Comparison of ENCODE assay signal across 1 cellular context in the genomic region with DNA sequence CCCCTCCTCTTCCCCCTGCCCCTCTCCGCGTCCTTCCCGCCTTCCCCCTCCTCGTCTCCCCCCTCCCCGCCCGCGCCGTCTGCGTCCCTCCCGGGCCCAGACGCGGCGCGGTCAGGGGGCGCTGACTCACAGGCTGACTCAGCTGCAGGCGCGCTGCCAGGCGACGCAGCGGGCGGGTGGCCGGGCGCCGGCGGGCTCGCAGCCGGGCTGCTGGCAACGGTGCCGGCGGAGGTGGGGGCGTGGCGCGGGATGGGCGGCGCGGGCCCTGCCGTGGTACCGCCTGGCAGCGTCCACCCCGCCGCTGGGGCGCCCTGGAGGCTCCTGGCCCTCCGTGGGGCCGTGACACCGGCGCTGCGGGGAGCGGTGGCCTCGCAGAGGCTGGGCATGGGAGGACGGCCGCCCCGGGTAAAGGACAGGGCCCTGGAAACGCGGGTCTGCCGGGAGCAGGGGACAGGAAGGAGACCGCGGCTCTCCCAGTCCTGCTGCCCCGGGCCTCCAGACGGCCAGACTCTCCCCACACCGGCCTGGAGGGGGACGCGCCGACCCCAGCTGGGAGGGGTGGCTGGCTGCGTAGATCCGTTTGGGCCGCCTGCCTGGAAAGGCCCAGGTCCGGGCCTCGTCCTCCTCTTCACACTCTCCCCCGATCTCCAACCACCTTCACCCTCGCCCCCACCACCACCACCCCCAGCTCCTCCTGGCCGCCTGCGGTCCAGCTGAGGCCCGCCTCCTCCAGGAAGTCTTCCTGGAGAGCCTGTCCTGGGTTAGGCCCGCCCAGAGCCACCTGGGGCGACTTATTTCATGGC.
TF ChIP-seq lines count a peak whose summit lies in the region.

No MANE protein-coding gene starts in this region.

TF ChIP-seq in K562, 482 proteins besides CTCF, POLR2A, EP300 and RAD21 (continued from another document):
- TF ChIP-seq MTF1 (CRISPR knock-in tag; IDR thresholded peaks at IDR 0.05; ENCODE audit: borderline replicate concordance) (no peak), ZNF699 (CRISPR knock-in tag; IDR thresholded peaks at IDR 0.05; ENCODE audit: insufficient replicate concordance) (no peak), THRAP3 (IDR thresholded peaks at IDR 0.05; ENCODE audit: borderline replicate concordance) (no peak), ETS2 (tag; IDR thresholded peaks at IDR 0.05; ENCODE audit: borderline replicate concordance, poor library complexity, severe bottlenecking) (no peak), GATAD2A (IDR thresholded peaks at IDR 0.05) (no peak), NCOA1 (IDR thresholded peaks at IDR 0.05; ENCODE audit: low read depth) (no peak), SRSF7 (optimal IDR thresholded peaks at IDR 0.05; ENCODE audit: low read depth, low read length) (no peak), ILF3 (IDR thresholded peaks at IDR 0.05; ENCODE audit: borderline replicate concordance) (no peak), FOXJ2 (tag; IDR thresholded peaks at IDR 0.05) (no peak), SMAD1 (IDR thresholded peaks at IDR 0.05; ENCODE audit: low read depth, low read length, partially characterized antibody) (peak; percentile 32), ZNF75A (CRISPR knock-in tag; IDR thresholded peaks at IDR 0.05) (no peak), CHD4 (IDR thresholded peaks at IDR 0.05; ENCODE audit: insufficient read depth, insufficient replicate concordance, low read depth, low read length, poor library complexity, severe bottlenecking) (peak; percentile 80), ZNF274 (IDR thresholded peaks at IDR 0.05; ENCODE audit: borderline replicate concordance, low read depth, low read length) (no peak), HDAC2 (IDR thresholded peaks at IDR 0.05) (peak; percentile 92), GABPB1 (CRISPR knock-in tag; IDR thresholded peaks at IDR 0.05) (no peak), CAMTA2 (CRISPR knock-in tag; conservative IDR thresholded peaks at IDR 0.05) (no peak), RBM39 (optimal IDR thresholded peaks at IDR 0.05; ENCODE audit: low read depth, low read length) (no peak), MED1 (CRISPR knock-in tag; IDR thresholded peaks at IDR 0.05; ENCODE audit: borderline replicate concordance) (no peak), KDM5B (IDR thresholded peaks at IDR 0.05; ENCODE audit: insufficient replicate concordance, low read depth, low read length) (peak; percentile 13), PHTF2 (CRISPR knock-in tag; IDR thresholded peaks at IDR 0.05) (no peak), ZNF707 (CRISPR knock-in tag; conservative IDR thresholded peaks at IDR 0.05) (no peak), ZNF174 (CRISPR knock-in tag; IDR thresholded peaks at IDR 0.05) (no peak), RBM17 (IDR thresholded peaks at IDR 0.05; ENCODE audit: borderline replicate concordance, low read depth, low read length) (no peak), FOXK1 (CRISPR knock-in tag; IDR thresholded peaks at IDR 0.05; ENCODE audit: borderline replicate concordance) (no peak), ELF1 (tag; IDR thresholded peaks at IDR 0.05) (no peak), ZNF239 (CRISPR knock-in tag; IDR thresholded peaks at IDR 0.05) (no peak), NBN (IDR thresholded peaks at IDR 0.05; ENCODE audit: low read depth) (no peak), ZNF436 (CRISPR knock-in tag; IDR thresholded peaks at IDR 0.05) (peak; percentile 94), SMAD4 (CRISPR knock-in tag; conservative IDR thresholded peaks at IDR 0.05) (peak; percentile 99)
- TF ChIP-seq, protein P1, sequence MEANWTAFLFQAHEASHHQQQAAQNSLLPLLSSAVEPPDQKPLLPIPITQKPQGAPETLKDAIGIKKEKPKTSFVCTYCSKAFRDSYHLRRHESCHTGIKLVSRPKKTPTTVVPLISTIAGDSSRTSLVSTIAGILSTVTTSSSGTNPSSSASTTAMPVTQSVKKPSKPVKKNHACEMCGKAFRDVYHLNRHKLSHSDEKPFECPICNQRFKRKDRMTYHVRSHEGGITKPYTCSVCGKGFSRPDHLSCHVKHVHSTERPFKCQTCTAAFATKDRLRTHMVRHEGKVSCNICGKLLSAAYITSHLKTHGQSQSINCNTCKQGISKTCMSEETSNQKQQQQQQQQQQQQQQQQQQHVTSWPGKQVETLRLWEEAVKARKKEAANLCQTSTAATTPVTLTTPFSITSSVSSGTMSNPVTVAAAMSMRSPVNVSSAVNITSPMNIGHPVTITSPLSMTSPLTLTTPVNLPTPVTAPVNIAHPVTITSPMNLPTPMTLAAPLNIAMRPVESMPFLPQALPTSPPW (CRISPR knock-in tag; IDR thresholded peaks at IDR 0.05), result peak; percentile 97
- TF ChIP-seq, protein P2, sequence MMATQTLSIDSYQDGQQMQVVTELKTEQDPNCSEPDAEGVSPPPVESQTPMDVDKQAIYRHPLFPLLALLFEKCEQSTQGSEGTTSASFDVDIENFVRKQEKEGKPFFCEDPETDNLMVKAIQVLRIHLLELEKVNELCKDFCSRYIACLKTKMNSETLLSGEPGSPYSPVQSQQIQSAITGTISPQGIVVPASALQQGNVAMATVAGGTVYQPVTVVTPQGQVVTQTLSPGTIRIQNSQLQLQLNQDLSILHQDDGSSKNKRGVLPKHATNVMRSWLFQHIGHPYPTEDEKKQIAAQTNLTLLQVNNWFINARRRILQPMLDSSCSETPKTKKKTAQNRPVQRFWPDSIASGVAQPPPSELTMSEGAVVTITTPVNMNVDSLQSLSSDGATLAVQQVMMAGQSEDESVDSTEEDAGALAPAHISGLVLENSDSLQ (IDR thresholded peaks at IDR 0.05), result no peak
- TF ChIP-seq, protein P3, sequence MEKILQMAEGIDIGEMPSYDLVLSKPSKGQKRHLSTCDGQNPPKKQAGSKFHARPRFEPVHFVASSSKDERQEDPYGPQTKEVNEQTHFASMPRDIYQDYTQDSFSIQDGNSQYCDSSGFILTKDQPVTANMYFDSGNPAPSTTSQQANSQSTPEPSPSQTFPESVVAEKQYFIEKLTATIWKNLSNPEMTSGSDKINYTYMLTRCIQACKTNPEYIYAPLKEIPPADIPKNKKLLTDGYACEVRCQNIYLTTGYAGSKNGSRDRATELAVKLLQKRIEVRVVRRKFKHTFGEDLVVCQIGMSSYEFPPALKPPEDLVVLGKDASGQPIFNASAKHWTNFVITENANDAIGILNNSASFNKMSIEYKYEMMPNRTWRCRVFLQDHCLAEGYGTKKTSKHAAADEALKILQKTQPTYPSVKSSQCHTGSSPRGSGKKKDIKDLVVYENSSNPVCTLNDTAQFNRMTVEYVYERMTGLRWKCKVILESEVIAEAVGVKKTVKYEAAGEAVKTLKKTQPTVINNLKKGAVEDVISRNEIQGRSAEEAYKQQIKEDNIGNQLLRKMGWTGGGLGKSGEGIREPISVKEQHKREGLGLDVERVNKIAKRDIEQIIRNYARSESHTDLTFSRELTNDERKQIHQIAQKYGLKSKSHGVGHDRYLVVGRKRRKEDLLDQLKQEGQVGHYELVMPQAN (IDR thresholded peaks at IDR 0.05; ENCODE audit: borderline replicate concordance), result no peak; the same call in 1 of the 2 replicates
- TF ChIP-seq, protein P4, sequence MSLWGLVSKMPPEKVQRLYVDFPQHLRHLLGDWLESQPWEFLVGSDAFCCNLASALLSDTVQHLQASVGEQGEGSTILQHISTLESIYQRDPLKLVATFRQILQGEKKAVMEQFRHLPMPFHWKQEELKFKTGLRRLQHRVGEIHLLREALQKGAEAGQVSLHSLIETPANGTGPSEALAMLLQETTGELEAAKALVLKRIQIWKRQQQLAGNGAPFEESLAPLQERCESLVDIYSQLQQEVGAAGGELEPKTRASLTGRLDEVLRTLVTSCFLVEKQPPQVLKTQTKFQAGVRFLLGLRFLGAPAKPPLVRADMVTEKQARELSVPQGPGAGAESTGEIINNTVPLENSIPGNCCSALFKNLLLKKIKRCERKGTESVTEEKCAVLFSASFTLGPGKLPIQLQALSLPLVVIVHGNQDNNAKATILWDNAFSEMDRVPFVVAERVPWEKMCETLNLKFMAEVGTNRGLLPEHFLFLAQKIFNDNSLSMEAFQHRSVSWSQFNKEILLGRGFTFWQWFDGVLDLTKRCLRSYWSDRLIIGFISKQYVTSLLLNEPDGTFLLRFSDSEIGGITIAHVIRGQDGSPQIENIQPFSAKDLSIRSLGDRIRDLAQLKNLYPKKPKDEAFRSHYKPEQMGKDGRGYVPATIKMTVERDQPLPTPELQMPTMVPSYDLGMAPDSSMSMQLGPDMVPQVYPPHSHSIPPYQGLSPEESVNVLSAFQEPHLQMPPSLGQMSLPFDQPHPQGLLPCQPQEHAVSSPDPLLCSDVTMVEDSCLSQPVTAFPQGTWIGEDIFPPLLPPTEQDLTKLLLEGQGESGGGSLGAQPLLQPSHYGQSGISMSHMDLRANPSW (CRISPR knock-in tag; IDR thresholded peaks at IDR 0.05), result no peak
- TF ChIP-seq, protein P5, sequence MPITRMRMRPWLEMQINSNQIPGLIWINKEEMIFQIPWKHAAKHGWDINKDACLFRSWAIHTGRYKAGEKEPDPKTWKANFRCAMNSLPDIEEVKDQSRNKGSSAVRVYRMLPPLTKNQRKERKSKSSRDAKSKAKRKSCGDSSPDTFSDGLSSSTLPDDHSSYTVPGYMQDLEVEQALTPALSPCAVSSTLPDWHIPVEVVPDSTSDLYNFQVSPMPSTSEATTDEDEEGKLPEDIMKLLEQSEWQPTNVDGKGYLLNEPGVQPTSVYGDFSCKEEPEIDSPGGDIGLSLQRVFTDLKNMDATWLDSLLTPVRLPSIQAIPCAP (CRISPR knock-in tag; IDR thresholded peaks at IDR 0.05; ENCODE audit: borderline replicate concordance), result no peak
- TF ChIP-seq, protein P6, sequence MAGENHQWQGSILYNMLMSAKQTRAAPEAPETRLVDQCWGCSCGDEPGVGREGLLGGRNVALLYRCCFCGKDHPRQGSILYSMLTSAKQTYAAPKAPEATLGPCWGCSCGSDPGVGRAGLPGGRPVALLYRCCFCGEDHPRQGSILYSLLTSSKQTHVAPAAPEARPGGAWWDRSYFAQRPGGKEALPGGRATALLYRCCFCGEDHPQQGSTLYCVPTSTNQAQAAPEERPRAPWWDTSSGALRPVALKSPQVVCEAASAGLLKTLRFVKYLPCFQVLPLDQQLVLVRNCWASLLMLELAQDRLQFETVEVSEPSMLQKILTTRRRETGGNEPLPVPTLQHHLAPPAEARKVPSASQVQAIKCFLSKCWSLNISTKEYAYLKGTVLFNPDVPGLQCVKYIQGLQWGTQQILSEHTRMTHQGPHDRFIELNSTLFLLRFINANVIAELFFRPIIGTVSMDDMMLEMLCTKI (IDR thresholded peaks at IDR 0.05; ENCODE audit: partially characterized antibody), result no peak
- TF ChIP-seq, protein P7, sequence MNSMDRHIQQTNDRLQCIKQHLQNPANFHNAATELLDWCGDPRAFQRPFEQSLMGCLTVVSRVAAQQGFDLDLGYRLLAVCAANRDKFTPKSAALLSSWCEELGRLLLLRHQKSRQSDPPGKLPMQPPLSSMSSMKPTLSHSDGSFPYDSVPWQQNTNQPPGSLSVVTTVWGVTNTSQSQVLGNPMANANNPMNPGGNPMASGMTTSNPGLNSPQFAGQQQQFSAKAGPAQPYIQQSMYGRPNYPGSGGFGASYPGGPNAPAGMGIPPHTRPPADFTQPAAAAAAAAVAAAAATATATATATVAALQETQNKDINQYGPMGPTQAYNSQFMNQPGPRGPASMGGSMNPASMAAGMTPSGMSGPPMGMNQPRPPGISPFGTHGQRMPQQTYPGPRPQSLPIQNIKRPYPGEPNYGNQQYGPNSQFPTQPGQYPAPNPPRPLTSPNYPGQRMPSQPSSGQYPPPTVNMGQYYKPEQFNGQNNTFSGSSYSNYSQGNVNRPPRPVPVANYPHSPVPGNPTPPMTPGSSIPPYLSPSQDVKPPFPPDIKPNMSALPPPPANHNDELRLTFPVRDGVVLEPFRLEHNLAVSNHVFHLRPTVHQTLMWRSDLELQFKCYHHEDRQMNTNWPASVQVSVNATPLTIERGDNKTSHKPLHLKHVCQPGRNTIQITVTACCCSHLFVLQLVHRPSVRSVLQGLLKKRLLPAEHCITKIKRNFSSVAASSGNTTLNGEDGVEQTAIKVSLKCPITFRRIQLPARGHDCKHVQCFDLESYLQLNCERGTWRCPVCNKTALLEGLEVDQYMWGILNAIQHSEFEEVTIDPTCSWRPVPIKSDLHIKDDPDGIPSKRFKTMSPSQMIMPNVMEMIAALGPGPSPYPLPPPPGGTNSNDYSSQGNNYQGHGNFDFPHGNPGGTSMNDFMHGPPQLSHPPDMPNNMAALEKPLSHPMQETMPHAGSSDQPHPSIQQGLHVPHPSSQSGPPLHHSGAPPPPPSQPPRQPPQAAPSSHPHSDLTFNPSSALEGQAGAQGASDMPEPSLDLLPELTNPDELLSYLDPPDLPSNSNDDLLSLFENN (IDR thresholded peaks at IDR 0.05; ENCODE audit: low read depth in 2 of 2, low read length in 2 of 2), result 0 out of 4 replicates have a peak, but pooled peaks of 1 of the 2 experiments have one; percentile 26
- TF ChIP-seq, protein P8, sequence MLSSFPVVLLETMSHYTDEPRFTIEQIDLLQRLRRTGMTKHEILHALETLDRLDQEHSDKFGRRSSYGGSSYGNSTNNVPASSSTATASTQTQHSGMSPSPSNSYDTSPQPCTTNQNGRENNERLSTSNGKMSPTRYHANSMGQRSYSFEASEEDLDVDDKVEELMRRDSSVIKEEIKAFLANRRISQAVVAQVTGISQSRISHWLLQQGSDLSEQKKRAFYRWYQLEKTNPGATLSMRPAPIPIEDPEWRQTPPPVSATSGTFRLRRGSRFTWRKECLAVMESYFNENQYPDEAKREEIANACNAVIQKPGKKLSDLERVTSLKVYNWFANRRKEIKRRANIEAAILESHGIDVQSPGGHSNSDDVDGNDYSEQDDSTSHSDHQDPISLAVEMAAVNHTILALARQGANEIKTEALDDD (IDR thresholded peaks at IDR 0.05), result no peak
